20 cellular contexts compared by ENCODE assay signal in genomic region chr6:119540417-119540816, GRCh38.
DNase-seq lines count a peak whose midpoint lies in the region; ATAC-seq, FAIRE-seq and TF ChIP-seq lines count a peak whose summit lies in the region.
"Had no signal": no experiment of that assay in that cellular context is flagged by ENCODE, and none has a peak within 500 bp of the region (broad histone marks: within the 10 kb centered on the region; RNA-seq: fewer than 3 reads in every experiment).

No MANE protein-coding gene starts in this region.

- BruUV-seq in HepG2 (replicated peaks; lab: Mats Ljungman, UMichigan), result no TSS peak

- no peak overlapping the region for H2AFZ ChIP-seq in ACC112 (ENCODE audit: low read length, unreplicated experiment)
- H2AFZ ChIP-seq in SK-N-SH (ENCODE audit: low read depth), result no peak overlapping the region
- no peak overlapping the region for H2AFZ ChIP-seq in HepG2 (ENCODE audit: low read length)
- H2AFZ ChIP-seq in smooth muscle cell (ENCODE audit: low read depth), result no peak overlapping the region

- H3K4me1 ChIP-seq in ACC112 (ENCODE audit: control insufficient read depth, insufficient read depth, low read length, unreplicated experiment) (peaks cover 16% of the 10 kb centered on the region), SK-N-SH (ENCODE audit: control insufficient read depth in 1 of 2, insufficient read depth in 2 of 2, low read depth in 1 of 2, low read length in 1 of 2) (peaks cover 4 to 9% of the 10 kb centered on the region in 2 experiments), HepG2 (ENCODE audit: insufficient read depth, low read length) (no peaks in the 10 kb centered on the region), smooth muscle cell (ENCODE audit: low read depth) (peaks cover 8% of the 10 kb centered on the region)
- H3K4me1 ChIP-seq: ascending aorta had no signal

- H3K4me2 ChIP-seq in SK-N-SH (peak overlapping the region; percentile 52), HepG2 (ENCODE audit: low read depth, low read length) (no peak overlapping the region), smooth muscle cell (peak overlapping the region; percentile 35)

- H3K36me3 ChIP-seq in ACC112 (ENCODE audit: insufficient read depth, low read length) (no peaks in the 10 kb centered on the region), SK-N-SH (replicated peaks in 1 of 2; ENCODE audit: control insufficient read depth in 1 of 2, insufficient read depth in 2 of 2, low read length in 1 of 2) (no peaks in the 10 kb centered on the region), HepG2 (replicated peaks in 1 of 2; ENCODE audit: control insufficient read depth in 1 of 2, insufficient read depth in 2 of 2, low read length in 2 of 2) (no peaks in the 10 kb centered on the region), smooth muscle cell (ENCODE audit: low read depth) (no peaks in the 10 kb centered on the region)
- H3K36me3 ChIP-seq: ascending aorta had no signal

- H3K27ac ChIP-seq in ACC112 (ENCODE audit: low read depth, low read length) (peak overlapping the region; percentile 37; the same call in 1 of the 2 replicates), SK-N-SH (ENCODE audit: low read depth in 2 of 2, low read length in 1 of 2) (peak overlapping the region; percentile 65 to 94; a peak in 3 of 4 replicates), HepG2 (ENCODE audit: extremely low read length, insufficient read depth, low read length) (no peak overlapping the region), smooth muscle cell (ENCODE audit: low read depth) (peak overlapping the region; percentile 31)
- H3K27ac ChIP-seq: ascending aorta had no signal

- H3K9me2 ChIP-seq in SK-N-SH, result no peaks in the 10 kb centered on the region

- DNase-seq in SK-N-SH, result no peak
- DNase-seq in HepG2 (ENCODE audit: low spot score), result no peak
- no peak for DNase-seq in smooth muscle cell (lab: John Stamatoyannopoulos, UW; ENCODE audit: unreplicated experiment)
- no peak for DNase-seq in NCI-H1436 (lab: John Stamatoyannopoulos, UW)
- DNase-seq in iPS-NIHi7 (ENCODE audit: extremely low spot score), result no peak
- DNase-seq: activated CD4-positive, alpha-beta T cell treated with anti-CD3 and anti-CD28 coated beads, Interleukin-2, amount 10 ng/mL, durations not matched to agents 24 days and 14 days; C1 segment of cervical spinal cord; effector memory CD4-positive, alpha-beta T cell; NCI-H1105 treated with DMSO at 0.1 percent for 48 hours; NK-92 treated with Interleukin-12 subunit alpha and Interleukin-12 subunit beta, amount 100 ng/mL, for 24 hours; stimulated activated CD4-positive, alpha-beta T cell treated with anti-CD3 and anti-CD28 coated beads, Interleukin-2, amount 100 ng/mL, for 24 hours; stimulated activated naive B cell treated with anti-CD40 and anti-IgM and Interleukin-4, amounts not matched to agents 10 μg/mL and 1 μg/mL and 100 μg/mL, for 72 hours had no signal

- POLR2A ChIA-PET in SK-N-SH (lab: Yijun Ruan, JAX) (no interaction called here), HepG2 (lab: Yijun Ruan, JAX) (no interaction called here)

- TF ChIP-seq CTCF in SK-N-SH (IDR thresholded peaks at IDR 0.05) (no peak), HepG2 (CRISPR knock-in tag; IDR thresholded peaks at IDR 0.05) (no peak), smooth muscle cell (IDR thresholded peaks at IDR 0.05; ENCODE audit: borderline replicate concordance, insufficient read depth, poor library complexity, severe bottlenecking) (no peak)

- WGBS in SK-N-SH (ENCODE audit: low lambda C conversion rate), result no CpG with 5 or more reads among the region's 6 CpGs
- WGBS in HepG2 (ENCODE audit: low lambda C conversion rate), result 51% methylated on average over 3 of the region's 6 CpGs
- 98% methylated on average over 6 of the region's 6 CpGs for WGBS in smooth muscle cell (ENCODE audit: low lambda C conversion rate)

- no peaks in the 10 kb centered on the region for H3K27me3 ChIP-seq in ACC112 (ENCODE audit: insufficient read depth, low read length)
- no peaks in the 10 kb centered on the region for H3K27me3 ChIP-seq in SK-N-SH (ENCODE audit: insufficient read depth)
- H3K27me3 ChIP-seq in HepG2 (ENCODE audit: control insufficient read depth in 1 of 2, insufficient read depth in 2 of 2, low read length in 2 of 2), result peaks cover 0 to 4% of the 10 kb centered on the region in 2 experiments; a peak in 1 of 5 replicates
- no peaks in the 10 kb centered on the region for H3K27me3 ChIP-seq in smooth muscle cell (ENCODE audit: low read depth)
- H3K27me3 ChIP-seq: ascending aorta had no signal

- no peaks in the 10 kb centered on the region for H4K20me1 ChIP-seq in SK-N-SH (ENCODE audit: insufficient read depth)
- H4K20me1 ChIP-seq in HepG2 (ENCODE audit: insufficient read depth, low read length), result no peaks in the 10 kb centered on the region
- H4K20me1 ChIP-seq in smooth muscle cell (ENCODE audit: low read depth), result no peaks in the 10 kb centered on the region

- H3K79me2 ChIP-seq in ACC112 (ENCODE audit: control insufficient read depth, insufficient read depth, low read length, unreplicated experiment) (no peaks in the 10 kb centered on the region), SK-N-SH (ENCODE audit: insufficient read depth) (no peaks in the 10 kb centered on the region), HepG2 (ENCODE audit: insufficient read depth, low read length) (no peaks in the 10 kb centered on the region), smooth muscle cell (ENCODE audit: low read depth) (no peaks in the 10 kb centered on the region)

- CTCF ChIA-PET in SK-N-SH (lab: Yijun Ruan, JAX) (no interaction called here), HepG2 (lab: Yijun Ruan, JAX; ENCODE audit: low intra/inter-chr PET ratio, low total read pairs) (no interaction called here)

- in situ Hi-C loops in HepG2 (cut with HindIII; ENCODE audit: extremely low pct_ligation_motif_present, low pct_unique_long_range_greater_than_20kb), result no loop called here

- TF ChIP-seq RAD21 in SK-N-SH (IDR thresholded peaks at IDR 0.05; ENCODE audit: low read length) (no peak), HepG2 (CRISPR knock-in tag; IDR thresholded peaks at IDR 0.05) (no peak)

- H3K9ac ChIP-seq in SK-N-SH (peak overlapping the region; percentile 3; the same call in 1 of the 2 replicates), HepG2 (ENCODE audit: insufficient read depth, low read depth, low read length) (no peak overlapping the region), smooth muscle cell (ENCODE audit: low read depth) (no peak overlapping the region)

- no peak for FAIRE-seq in HepG2 (lab: Jason Lieb, UNC)
- FAIRE-seq: GM19239 had no signal

- H3K9me3 ChIP-seq in SK-N-SH (no peaks in the 10 kb centered on the region), HepG2 (ENCODE audit: low read length) (no peaks in the 10 kb centered on the region), smooth muscle cell (replicated peaks; ENCODE audit: low read depth) (no peaks in the 10 kb centered on the region)
- H3K9me3 ChIP-seq: ascending aorta, mucosa of descending colon had no signal

- TF ChIP-seq POLR2A in HepG2 (IDR thresholded peaks at IDR 0.05; ENCODE audit: insufficient read depth in 1 of 2, low read depth in 2 of 2, low read length in 2 of 2), result no peak

- TF ChIP-seq EP300 in SK-N-SH (IDR thresholded peaks at IDR 0.05; ENCODE audit: borderline replicate concordance in 1 of 2, low read depth in 1 of 2, low read length in 1 of 2) (no peak), HepG2 (IDR thresholded peaks at IDR 0.05; ENCODE audit: low read depth in 2 of 2, low read length in 2 of 2) (no peak), HepG2 (CRISPR knock-in tag; IDR thresholded peaks at IDR 0.05; ENCODE audit: borderline replicate concordance) (no peak)

- H3F3A ChIP-seq in SK-N-SH (replicated peaks; ENCODE audit: insufficient read depth) (peaks cover 17% of the 10 kb centered on the region), smooth muscle cell (ENCODE audit: low read depth) (peaks cover 7% of the 10 kb centered on the region)

- ATAC-seq in HepG2, result peak; percentile 35; the same call in 2 of the 3 replicates
- no peak for ATAC-seq in GM21526 (IDR thresholded peaks at IDR 0.05; ENCODE audit: low FRiP score, unreplicated experiment)
- no peak for ATAC-seq in GM18498 (IDR thresholded peaks at IDR 0.05; ENCODE audit: unreplicated experiment)
- ATAC-seq: activated naive CD4-positive, alpha-beta T cell treated with anti-CD3 and anti-CD28 coated beads, Interleukin-2, amount 50 U/mL, for 72 hours; Panc1; stimulated activated naive B cell treated with anti-CD40 and anti-IgM and Interleukin-4, amounts not matched to agents 10 μg/mL and 1 μg/mL and 100 μg/mL, for 72 hours had no signal

- intact Hi-C loops in HepG2 (cut with micrococcal nuclease; ENCODE audit: unreplicated experiment), result no loop called here

- H3K4me3 ChIP-seq in ACC112 (ENCODE audit: low read depth, low read length) (peak overlapping the region; percentile 8; the same call in 1 of the 2 replicates), SK-N-SH (ENCODE audit: low read depth in 2 of 2, low read length in 1 of 2) (no peak overlapping the region), HepG2 (replicated peaks in 1 of 3; ENCODE audit: insufficient read depth in 1 of 3, low read depth in 2 of 3, low read length in 3 of 3) (no peak overlapping the region), smooth muscle cell (no peak overlapping the region)
- H3K4me3 ChIP-seq: ascending aorta, mucosa of descending colon had no signal

TF ChIP-seq in HepG2, 621 proteins besides CTCF, POLR2A, EP300 and RAD21:
- TF ChIP-seq ISL2 (CRISPR knock-in tag; IDR thresholded peaks at IDR 0.05), result no peak
- TF ChIP-seq TMF1 (CRISPR knock-in tag; IDR thresholded peaks at IDR 0.05; ENCODE audit: low read depth), result no peak
- TF ChIP-seq IKZF5 (CRISPR knock-in tag; IDR thresholded peaks at IDR 0.05), result no peak
TF ChIP-seq in HepG2: peak in this region for 0.
